ENCODE assay signal across 8 cellular contexts in genomic region chr2:32772623-32773221, GRCh38.
A peak's percentile ranks its signal among the peaks of the same experiment; 100 is the strongest.
DNase-seq lines count a peak whose midpoint lies in the region; TF ChIP-seq lines count a peak whose summit lies in the region.

No MANE protein-coding gene starts in this region.

- no peak overlapping the region for H3K4me3 Mint-ChIP-seq in osteocyte (ENCODE audit: unreplicated experiment)

- H3K36me3 ChIP-seq in SJCRH30 = no peaks in the 10 kb centered on the region
- H3K36me3 ChIP-seq in effector memory CD4-positive, alpha-beta T cell (ENCODE audit: control insufficient read depth, insufficient read depth, low read length) = peaks cover 6% of the 10 kb centered on the region

- H3K27ac Mint-ChIP-seq in osteocyte (ENCODE audit: unreplicated experiment) = no peak overlapping the region

- no peaks in the 10 kb centered on the region for H3K36me3 Mint-ChIP-seq in osteocyte (ENCODE audit: unreplicated experiment)

- no peaks in the 10 kb centered on the region for H3K9me3 ChIP-seq in SJCRH30 (replicated peaks)
- no peaks in the 10 kb centered on the region for H3K9me3 ChIP-seq in effector memory CD4-positive, alpha-beta T cell (ENCODE audit: control insufficient read depth, low read length)

- TF ChIP-seq CTCF in fibroblast of villous mesenchyme (IDR thresholded peaks at IDR 0.05; ENCODE audit: insufficient read depth, low read depth, low read length) = peak; percentile 77
- TF ChIP-seq CTCF in osteocyte (IDR thresholded peaks at IDR 0.05) = peak; percentile 89

- peak; percentile 65 for DNase-seq in ELR (ENCODE audit: low read depth)
- DNase-seq in HuH-7 (ENCODE audit: low spot score) = peak; percentile 34
- peak; percentile 55 to 87 for DNase-seq in SJCRH30
- peak; percentile 76 for DNase-seq in fibroblast of villous mesenchyme (ENCODE audit: low read depth)
- no peak for DNase-seq in osteocyte (ENCODE audit: extremely low spot score, unreplicated experiment)
- DNase-seq in T-helper 9 cell = no peak
- DNase-seq in effector memory CD4-positive, alpha-beta T cell = no peak
- DNase-seq in activated CD4-positive, alpha-beta T cell treated with anti-CD3 and anti-CD28 coated beads for 1 hour = no peak

- H3K4me3 ChIP-seq in SJCRH30 = no peak overlapping the region
- H3K4me3 ChIP-seq in fibroblast of villous mesenchyme (ENCODE audit: low read depth, low read length) = no peak overlapping the region
- no peak overlapping the region for H3K4me3 ChIP-seq in effector memory CD4-positive, alpha-beta T cell (ENCODE audit: insufficient read depth, low read depth, low read length, poor library complexity, severe bottlenecking)

- no peak overlapping the region for H3K27ac ChIP-seq in SJCRH30
- H3K27ac ChIP-seq in effector memory CD4-positive, alpha-beta T cell (ENCODE audit: insufficient read depth, low read length, poor library complexity, severe bottlenecking) = no peak overlapping the region

- no peaks in the 10 kb centered on the region for H3K27me3 ChIP-seq in SJCRH30
- no peaks in the 10 kb centered on the region for H3K27me3 ChIP-seq in effector memory CD4-positive, alpha-beta T cell (replicated peaks; ENCODE audit: control insufficient read depth, insufficient read depth, low read length, poor library complexity, severe bottlenecking)

- H3K27me3 Mint-ChIP-seq in osteocyte (ENCODE audit: unreplicated experiment) = no peaks in the 10 kb centered on the region

- no peaks in the 10 kb centered on the region for H3K9me3 Mint-ChIP-seq in osteocyte (ENCODE audit: unreplicated experiment)

- H3K4me1 Mint-ChIP-seq in osteocyte (ENCODE audit: unreplicated experiment) = peaks cover 6% of the 10 kb centered on the region

- peaks cover 4% of the 10 kb centered on the region; the same call in 1 of the 2 replicates for H3K4me1 ChIP-seq in SJCRH30
- no peaks in the 10 kb centered on the region for H3K4me1 ChIP-seq in effector memory CD4-positive, alpha-beta T cell (ENCODE audit: control insufficient read depth, insufficient read depth, low read length, poor library complexity, severe bottlenecking)

Comparison
In these comparisons a context has a peak if more than half of its experiments do, and no peak if none do; other contexts are left out.
1. DNase-seq: peak in ELR (single experiment), HuH-7 (single experiment), SJCRH30 (2 of 2) and fibroblast of villous mesenchyme (single experiment); none in osteocyte (single experiment), T-helper 9 cell (single experiment), effector memory CD4-positive, alpha-beta T cell (0 of 3) and activated CD4-positive, alpha-beta T cell treated with anti-CD3 and anti-CD28 coated beads for 1 hour (single experiment).